ENCODE assay signal across 1 cellular context in the genomic region with DNA sequence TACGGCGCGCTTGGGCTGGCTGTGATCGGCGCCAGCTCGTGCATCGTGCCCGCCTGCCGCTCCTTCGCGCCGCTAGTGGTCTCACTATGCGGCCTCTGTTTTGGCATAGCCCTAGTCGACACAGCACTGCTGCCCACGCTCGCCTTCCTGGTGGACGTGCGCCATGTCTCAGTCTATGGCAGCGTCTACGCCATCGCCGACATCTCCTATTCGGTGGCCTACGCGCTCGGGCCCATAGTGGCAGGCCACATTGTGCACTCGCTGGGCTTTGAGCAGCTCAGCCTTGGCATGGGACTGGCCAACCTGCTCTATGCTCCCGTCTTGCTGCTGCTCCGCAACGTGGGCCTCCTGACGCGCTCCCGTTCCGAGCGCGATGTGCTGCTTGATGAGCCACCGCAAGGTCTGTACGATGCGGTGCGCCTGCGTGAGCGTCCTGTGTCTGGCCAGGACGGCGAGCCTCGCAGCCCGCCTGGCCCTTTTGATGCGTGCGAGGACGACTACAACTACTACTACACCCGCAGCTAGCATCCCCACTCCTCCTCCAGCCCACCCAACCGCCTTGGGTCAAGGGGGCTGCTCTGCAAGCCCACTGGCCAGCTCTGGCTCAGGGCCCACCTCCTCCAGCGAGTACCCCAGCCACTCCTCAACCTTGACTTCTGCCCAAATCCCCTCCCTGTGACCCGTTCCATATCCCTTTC.
TF ChIP-seq lines count a peak whose summit lies in the region.

No MANE protein-coding gene starts in this region.

TF ChIP-seq in neural cell, 6 proteins besides CTCF, POLR2A, EP300 and RAD21:
- TF ChIP-seq, protein P1, sequence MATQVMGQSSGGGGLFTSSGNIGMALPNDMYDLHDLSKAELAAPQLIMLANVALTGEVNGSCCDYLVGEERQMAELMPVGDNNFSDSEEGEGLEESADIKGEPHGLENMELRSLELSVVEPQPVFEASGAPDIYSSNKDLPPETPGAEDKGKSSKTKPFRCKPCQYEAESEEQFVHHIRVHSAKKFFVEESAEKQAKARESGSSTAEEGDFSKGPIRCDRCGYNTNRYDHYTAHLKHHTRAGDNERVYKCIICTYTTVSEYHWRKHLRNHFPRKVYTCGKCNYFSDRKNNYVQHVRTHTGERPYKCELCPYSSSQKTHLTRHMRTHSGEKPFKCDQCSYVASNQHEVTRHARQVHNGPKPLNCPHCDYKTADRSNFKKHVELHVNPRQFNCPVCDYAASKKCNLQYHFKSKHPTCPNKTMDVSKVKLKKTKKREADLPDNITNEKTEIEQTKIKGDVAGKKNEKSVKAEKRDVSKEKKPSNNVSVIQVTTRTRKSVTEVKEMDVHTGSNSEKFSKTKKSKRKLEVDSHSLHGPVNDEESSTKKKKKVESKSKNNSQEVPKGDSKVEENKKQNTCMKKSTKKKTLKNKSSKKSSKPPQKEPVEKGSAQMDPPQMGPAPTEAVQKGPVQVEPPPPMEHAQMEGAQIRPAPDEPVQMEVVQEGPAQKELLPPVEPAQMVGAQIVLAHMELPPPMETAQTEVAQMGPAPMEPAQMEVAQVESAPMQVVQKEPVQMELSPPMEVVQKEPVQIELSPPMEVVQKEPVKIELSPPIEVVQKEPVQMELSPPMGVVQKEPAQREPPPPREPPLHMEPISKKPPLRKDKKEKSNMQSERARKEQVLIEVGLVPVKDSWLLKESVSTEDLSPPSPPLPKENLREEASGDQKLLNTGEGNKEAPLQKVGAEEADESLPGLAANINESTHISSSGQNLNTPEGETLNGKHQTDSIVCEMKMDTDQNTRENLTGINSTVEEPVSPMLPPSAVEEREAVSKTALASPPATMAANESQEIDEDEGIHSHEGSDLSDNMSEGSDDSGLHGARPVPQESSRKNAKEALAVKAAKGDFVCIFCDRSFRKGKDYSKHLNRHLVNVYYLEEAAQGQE (IDR thresholded peaks at IDR 0.05; ENCODE audit: borderline replicate concordance), result no peak
- peak; percentile 49 for TF ChIP-seq EZH2 (IDR thresholded peaks at IDR 0.05; ENCODE audit: borderline replicate concordance, insufficient read depth, low read length, poor library complexity, severe bottlenecking)
